In genomic region chr2:37231251-37232130, GRCh38 we compare ENCODE assay signal across 8 cellular contexts. TPM values are rescaled to one million over a fixed set of nuclear protein-coding genes. Genes with fewer than 3 reads are reported as not detected.
DNase-seq lines count a peak whose midpoint lies in the region; ATAC-seq and TF ChIP-seq lines count a peak whose summit lies in the region.

A gene with protein sequence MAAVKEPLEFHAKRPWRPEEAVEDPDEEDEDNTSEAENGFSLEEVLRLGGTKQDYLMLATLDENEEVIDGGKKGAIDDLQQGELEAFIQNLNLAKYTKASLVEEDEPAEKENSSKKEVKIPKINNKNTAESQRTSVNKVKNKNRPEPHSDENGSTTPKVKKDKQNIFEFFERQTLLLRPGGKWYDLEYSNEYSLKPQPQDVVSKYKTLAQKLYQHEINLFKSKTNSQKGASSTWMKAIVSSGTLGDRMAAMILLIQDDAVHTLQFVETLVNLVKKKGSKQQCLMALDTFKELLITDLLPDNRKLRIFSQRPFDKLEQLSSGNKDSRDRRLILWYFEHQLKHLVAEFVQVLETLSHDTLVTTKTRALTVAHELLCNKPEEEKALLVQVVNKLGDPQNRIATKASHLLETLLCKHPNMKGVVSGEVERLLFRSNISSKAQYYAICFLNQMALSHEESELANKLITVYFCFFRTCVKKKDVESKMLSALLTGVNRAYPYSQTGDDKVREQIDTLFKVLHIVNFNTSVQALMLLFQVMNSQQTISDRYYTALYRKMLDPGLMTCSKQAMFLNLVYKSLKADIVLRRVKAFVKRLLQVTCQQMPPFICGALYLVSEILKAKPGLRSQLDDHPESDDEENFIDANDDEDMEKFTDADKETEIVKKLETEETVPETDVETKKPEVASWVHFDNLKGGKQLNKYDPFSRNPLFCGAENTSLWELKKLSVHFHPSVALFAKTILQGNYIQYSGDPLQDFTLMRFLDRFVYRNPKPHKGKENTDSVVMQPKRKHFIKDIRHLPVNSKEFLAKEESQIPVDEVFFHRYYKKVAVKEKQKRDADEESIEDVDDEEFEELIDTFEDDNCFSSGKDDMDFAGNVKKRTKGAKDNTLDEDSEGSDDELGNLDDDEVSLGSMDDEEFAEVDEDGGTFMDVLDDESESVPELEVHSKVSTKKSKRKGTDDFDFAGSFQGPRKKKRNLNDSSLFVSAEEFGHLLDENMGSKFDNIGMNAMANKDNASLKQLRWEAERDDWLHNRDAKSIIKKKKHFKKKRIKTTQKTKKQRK (minus strand): TSS chr2:37231596. CDS start chr2:37231567, 29 bp downstream.
NDUFAF7 (plus strand) TSS chr2:37231658; CDS start chr2:37231706, 48 bp downstream.

- no peaks in the 10 kb centered on the region for H3K9me3 ChIP-seq in BE2C

- ATAC-seq in HG03439 (IDR thresholded peaks at IDR 0.05; ENCODE audit: unreplicated experiment) = peak; percentile 95
- peak; percentile 97 for ATAC-seq in left lobe of liver

- no peaks in the 10 kb centered on the region for H3K27me3 ChIP-seq in BE2C

- DNase-seq in BE2C (peak; percentile 91), GM19238 (ENCODE audit: insufficient read length, low spot score) (peak; percentile 83), NCI-H510A (lab: John Stamatoyannopoulos, UW) (peak; percentile 85), dedifferentiated amniotic fluid mesenchymal stem cell (ENCODE audit: extremely low spot score) (peak; percentile 96), left lobe of liver (ENCODE audit: low spot score) (peak; percentile 93)
- peak; percentile 94 for DNase-seq in activated CD4-positive, alpha-beta T cell treated with anti-CD3 and anti-CD28 coated beads for 48 hours
- DNase-seq in stimulated activated CD4-positive, alpha-beta T cell treated with anti-CD3 and anti-CD28 coated beads, Interleukin-2, amount 100 ng/mL, for 4 hours (ENCODE audit: low read depth) = peak; percentile 82

- peak within 1 kb of the TSS; percentile 76 for H3K4me3 ChIP-seq in BE2C (ENCODE audit: low read depth, low read length)

- H3K36me3 ChIP-seq in BE2C = peaks cover 26% of the 10 kb centered on the region

- TF ChIP-seq CTCF in BE2C (IDR thresholded peaks at IDR 0.05; ENCODE audit: low read depth, low read length) = no peak

- no peaks in the 10 kb centered on the region for H3K4me1 ChIP-seq in BE2C

RNA-seq across cellular contexts. Expression of the first gene that starts in this region (rescaled TPM):
- polyA plus RNA-seq in BE2C (2012; ENCODE audit: insufficient read depth, insufficient read length, low read depth) = 87.3 TPM
- total RNA-seq in left lobe of liver = 15.4 TPM

RNA-seq across cellular contexts. Expression of gene NDUFAF7, which starts in this region (rescaled TPM):
- 10.2 TPM for polyA plus RNA-seq in BE2C (2012; ENCODE audit: insufficient read depth, insufficient read length, low read depth)
- 8.4 TPM for total RNA-seq in left lobe of liver

Comparison
In these comparisons a context has a peak if more than half of its experiments do, and no peak if none do; other contexts are left out.
1. Peak in every context shown above with its lines: DNase-seq, ATAC-seq and H3K4me3 ChIP-seq.